Comparison of ENCODE assay signal across 16 cellular contexts in the genomic region with DNA sequence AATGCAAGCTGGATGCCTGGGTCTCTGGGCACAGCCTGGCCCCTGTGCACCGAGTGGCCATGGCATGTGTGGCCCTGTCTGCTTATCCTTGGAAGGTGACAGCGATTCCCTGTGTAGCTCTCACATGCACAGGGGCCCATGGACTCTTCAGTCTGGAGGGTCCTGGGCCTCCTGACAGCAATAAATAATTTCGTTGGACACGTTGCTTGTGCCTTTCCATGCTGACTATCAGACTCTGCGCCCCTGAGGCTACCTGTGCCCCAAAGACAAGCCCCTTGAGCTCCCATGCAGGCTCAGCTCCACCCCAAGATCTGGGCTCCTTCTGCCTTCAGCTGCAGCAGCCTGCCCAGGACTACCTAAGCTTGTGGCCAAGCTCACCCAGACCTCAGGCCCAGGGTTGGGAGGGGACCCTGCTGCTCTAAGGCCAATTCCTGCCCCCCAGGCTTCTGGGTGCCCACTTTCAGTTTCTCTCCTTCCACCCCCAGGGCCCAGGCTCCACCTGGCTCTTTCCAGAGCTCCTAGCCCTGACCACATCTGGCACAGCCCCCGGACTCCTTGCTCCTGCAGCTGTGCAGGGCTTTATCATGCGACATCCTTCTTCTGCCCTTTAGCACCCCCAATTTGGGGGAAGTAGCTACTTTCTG. TPM values are rescaled to one million over a fixed set of nuclear protein-coding genes. Genes with fewer than 3 reads are reported as not detected.
DNase-seq lines count a peak whose midpoint lies in the region; ATAC-seq and TF ChIP-seq lines count a peak whose summit lies in the region.
"Had no signal": no experiment of that assay in that cellular context is flagged by ENCODE, and none has a peak within 500 bp of the region (broad histone marks: within the 10 kb centered on the region; RNA-seq: fewer than 3 reads in every experiment).

No MANE protein-coding gene starts in this region.

- WGBS in mesendoderm (ENCODE audit: extremely low coverage, insufficient coverage, low lambda C conversion rate) = no CpG with 5 or more reads among the region's 7 CpGs

- no peak overlapping the region for H3K9ac ChIP-seq in mesendoderm (ENCODE audit: low read length)
- no peak overlapping the region for H3K9ac ChIP-seq in PC-3 (ENCODE audit: low read length)

- intact Hi-C loops in PC-3 (cut with micrococcal nuclease) = no loop called here

- DNase-seq in RWPE2 (ENCODE audit: low spot score) = peak; percentile 47
- DNase-seq in left lobe of liver (ENCODE audit: low spot score) = no peak
- no peak for DNase-seq in mesendoderm
- DNase-seq in omental fat pad (ENCODE audit: low spot score) = no peak
- DNase-seq in T1000 (lab: John Stamatoyannopoulos, UW) = no peak
- DNase-seq in NK-92 (lab: John Stamatoyannopoulos, UW; ENCODE audit: unreplicated experiment) = no peak
- no peak for DNase-seq in NCI-H82 treated with DMSO at 0.1 percent for 48 hours (lab: John Stamatoyannopoulos, UW; ENCODE audit: unreplicated experiment)
- DNase-seq in PC-3 = no peak
- DNase-seq: BE2C; C1 segment of cervical spinal cord; Caco-2; CD4-positive, CD25-positive, alpha-beta regulatory T cell; DMS79 treated with DMSO at 0.1 percent for 48 hours; GF-D8 had no signal

- H2AFZ ChIP-seq in PC-3 (ENCODE audit: low read length) = no peak overlapping the region

- no peak overlapping the region for H2BK120ac ChIP-seq in mesendoderm (ENCODE audit: low read depth, low read length)

- no peak overlapping the region for H3K4ac ChIP-seq in mesendoderm (ENCODE audit: low read depth, low read length)

- H4K5ac ChIP-seq in mesendoderm (ENCODE audit: low read length) = no peak overlapping the region

- CTCF ChIA-PET in PC-3 (lab: Charles Lee) = no interaction called here

- H3K4me3 ChIP-seq in RWPE2 (ENCODE audit: severe bottlenecking) = no peak overlapping the region
- no peak overlapping the region for H3K4me3 ChIP-seq in mesendoderm (ENCODE audit: low read length)
- no peak overlapping the region for H3K4me3 ChIP-seq in PC-3 (ENCODE audit: low read length)
- H3K4me3 ChIP-seq: HAP-1 had no signal

- no peak overlapping the region for H2AK5ac ChIP-seq in mesendoderm (ENCODE audit: low read length)

- H3K36me3 ChIP-seq in RWPE2 (ENCODE audit: low read depth) (no peaks in the 10 kb centered on the region), mesendoderm (ENCODE audit: control insufficient read depth, insufficient read depth, low read length) (no peaks in the 10 kb centered on the region), PC-3 (ENCODE audit: low read depth, low read length) (no peaks in the 10 kb centered on the region)
- H3K36me3 ChIP-seq: BE2C, HAP-1 had no signal

- H3K79me2 ChIP-seq in mesendoderm (ENCODE audit: control insufficient read depth, insufficient read depth, low read length) (no peaks in the 10 kb centered on the region), PC-3 (ENCODE audit: low read length) (no peaks in the 10 kb centered on the region)

- no peaks in the 10 kb centered on the region for H3F3A ChIP-seq in PC-3 (ENCODE audit: low read length, unreplicated experiment)

- ATAC-seq in RWPE2 (ENCODE audit: low read depth) (no peak), left lobe of liver (peak; percentile 2), omental fat pad (ENCODE audit: low FRiP score) (peak; percentile 29), PC-3 (no peak)

- H3K27me3 ChIP-seq in RWPE2 (ENCODE audit: insufficient read depth, poor library complexity, severe bottlenecking) (no peaks in the 10 kb centered on the region), mesendoderm (ENCODE audit: insufficient read depth, low read length, poor library complexity) (no peaks in the 10 kb centered on the region), PC-3 (ENCODE audit: low read length) (peaks cover 28% of the 10 kb centered on the region)
- H3K27me3 ChIP-seq: BE2C had no signal

- POLR2A ChIA-PET in PC-3 (lab: Charles Lee; ENCODE audit: unreplicated experiment) = no interaction called here

- H3K79me1 ChIP-seq in mesendoderm (ENCODE audit: low read length) = no peaks in the 10 kb centered on the region

- H3K9me3 ChIP-seq in RWPE2 (ENCODE audit: severe bottlenecking) = no peaks in the 10 kb centered on the region
- H3K9me3 ChIP-seq in PC-3 (ENCODE audit: low read length) = 0 out of 2 replicates have a peak, but pooled peaks cover under 1% of the 10 kb centered on the region
- H3K9me3 ChIP-seq: BE2C, HAP-1 had no signal

- H3K4me1 ChIP-seq in RWPE2 (ENCODE audit: insufficient read depth, poor library complexity, severe bottlenecking) (no peaks in the 10 kb centered on the region), mesendoderm (ENCODE audit: control insufficient read depth, low read depth, low read length) (no peaks in the 10 kb centered on the region), PC-3 (ENCODE audit: insufficient read depth, low read length) (no peaks in the 10 kb centered on the region)
- H3K4me1 ChIP-seq: BE2C, Caco-2, HAP-1 had no signal

- H2BK5ac ChIP-seq in mesendoderm (ENCODE audit: low read length) = no peak overlapping the region

- no peak for TF ChIP-seq CTCF in RWPE2 (IDR thresholded peaks at IDR 0.05; ENCODE audit: poor library complexity, severe bottlenecking)
- no peak for TF ChIP-seq CTCF in omental fat pad (IDR thresholded peaks at IDR 0.05)
- no peak for TF ChIP-seq CTCF in PC-3 (conservative IDR thresholded peaks at IDR 0.05; ENCODE audit: low read depth, low read length)

- H3K23ac ChIP-seq in mesendoderm (ENCODE audit: low read length) = peak overlapping the region; percentile 17

- H3K18ac ChIP-seq in mesendoderm (ENCODE audit: low read length) = no peak overlapping the region

- H2BK15ac ChIP-seq in mesendoderm (replicated peaks; ENCODE audit: low read depth) = no peak overlapping the region

- no peak overlapping the region for H4K8ac ChIP-seq in mesendoderm (ENCODE audit: low read depth, low read length)

- no peak overlapping the region for H3K56ac ChIP-seq in mesendoderm (ENCODE audit: low read length)

- no peaks in the 10 kb centered on the region for H3K9me2 ChIP-seq in PC-3 (replicated peaks; ENCODE audit: low read length)

- H4K20me1 ChIP-seq in PC-3 (ENCODE audit: low read length) = no peaks in the 10 kb centered on the region

- H3K27ac ChIP-seq in RWPE2 (ENCODE audit: poor library complexity, severe bottlenecking) (no peak overlapping the region), mesendoderm (ENCODE audit: low read depth, low read length) (no peak overlapping the region), PC-3 (ENCODE audit: low read length) (no peak overlapping the region)

- no TSS peak for BruUV-seq in PC-3 (replicated peaks; lab: Mats Ljungman, UMichigan)

- H3K4me2 ChIP-seq in mesendoderm (ENCODE audit: low read length) (no peak overlapping the region), PC-3 (ENCODE audit: low read length) (no peak overlapping the region)

RNA-seq across cellular contexts. Expression of gene SERPINA3, which starts 11.8 kb away (rescaled TPM):
- 7,311 TPM for total RNA-seq in left lobe of liver
- polyA plus RNA-seq in mesendoderm (2013, experiment 1 of 2) = not detected
- 0.03 TPM for polyA plus RNA-seq in mesendoderm (2013, experiment 2 of 2)
- 100 to 1,000 TPM; 111 to 209 (median 125) TPM for total RNA-seq in omental fat pad
- total RNA-seq in PC-3 (2014; rRNA removed) = not detected in 2 replicates
- total RNA-seq: A172; CD4-positive, CD25-positive, alpha-beta regulatory T cell had no signal
- polyA plus RNA-seq: CD4-positive, CD25-positive, alpha-beta regulatory T cell had no signal

RNA-seq across cellular contexts. Expression of gene SERPINA5, which starts 42.8 kb away (rescaled TPM):
- 216 TPM for total RNA-seq in left lobe of liver
- polyA plus RNA-seq in mesendoderm (2013, experiment 1 of 2) = 1.7 TPM
- polyA plus RNA-seq in mesendoderm (2013, experiment 2 of 2) = 1.8 TPM
- 1 to 10 TPM in 1 of 4 donors, under 1 TPM in 3; 0.24 to 4.3 (median 0.48) TPM for total RNA-seq in omental fat pad
- total RNA-seq in PC-3 (2014; rRNA removed) = not detected in 2 replicates
- total RNA-seq: A172; CD4-positive, CD25-positive, alpha-beta regulatory T cell had no signal
- polyA plus RNA-seq: CD4-positive, CD25-positive, alpha-beta regulatory T cell had no signal

Comparison
In these comparisons a context has a peak if more than half of its experiments do, and no peak if none do; other contexts are left out.
1. ATAC-seq: peak in left lobe of liver (single experiment) and omental fat pad (single experiment); none in RWPE2 (single experiment) and PC-3 (single experiment).
2. RNA of gene SERPINA3, which starts 11.8 kb away (total RNA-seq): 7,311 TPM in left lobe of liver (single experiment) and 111 to 209 TPM in omental fat pad; not detected in PC-3; every median in the first group is over 100 times any median in the second.
3. RNA of gene SERPINA5, which starts 42.8 kb away (total RNA-seq): 216 TPM in left lobe of liver (single experiment); 0.24 to 4.3 TPM in omental fat pad and not detected in PC-3; every median in the first group is over 10 times any median in the second.